In genomic region chr11:130631119-130631518, GRCh38 we compare ENCODE assay signal across 9 cellular contexts.
DNase-seq lines count a peak whose midpoint lies in the region; ATAC-seq and TF ChIP-seq lines count a peak whose summit lies in the region.
"Had no signal": no experiment of that assay in that cellular context is flagged by ENCODE, and none has a peak within 500 bp of the region (broad histone marks: within the 10 kb centered on the region; RNA-seq: fewer than 3 reads in every experiment).

No MANE protein-coding gene starts in this region.

- H3K27ac Mint-ChIP-seq in Calu3 (ENCODE audit: unreplicated experiment) (no peak overlapping the region), H9 (no peak overlapping the region)

- H3K4me1 ChIP-seq in mesendoderm (ENCODE audit: control insufficient read depth, low read depth, low read length) (no peaks in the 10 kb centered on the region), H9 (ENCODE audit: insufficient read depth, low read length) (no peaks in the 10 kb centered on the region; the same call in 1 of the 2 replicates)

- WGBS in mesendoderm (ENCODE audit: extremely low coverage, insufficient coverage, low lambda C conversion rate), result no CpG with 5 or more reads among the region's 3 CpGs
- no CpG with 5 or more reads among the region's 3 CpGs for WGBS in H9 (ENCODE audit: extremely low coverage, insufficient read length, low lambda C conversion rate)

- no peaks in the 10 kb centered on the region for H3K9me3 Mint-ChIP-seq in Calu3 (ENCODE audit: low read depth, unreplicated experiment)
- H3K9me3 Mint-ChIP-seq in H9, result no peaks in the 10 kb centered on the region

- CTCF ChIA-PET in Calu3 (lab: Charles Lee), result no interaction called here

- H3K9me3 ChIP-seq in H9 (ENCODE audit: control insufficient read depth, low read depth, low read length), result no peaks in the 10 kb centered on the region

- TF ChIP-seq CTCF in Calu3 (IDR thresholded peaks at IDR 0.05; ENCODE audit: unreplicated experiment) (no peak), H9 (conservative IDR thresholded peaks at IDR 0.05) (no peak)

- H4K91ac ChIP-seq in H9 (ENCODE audit: insufficient read length, low read depth, low read length), result no peak overlapping the region

- H2BK15ac ChIP-seq in mesendoderm (replicated peaks; ENCODE audit: low read depth) (no peak overlapping the region), H9 (ENCODE audit: low read depth, low read length) (no peak overlapping the region)

- H3K14ac ChIP-seq in H9 (ENCODE audit: insufficient read depth, low read length), result no peak overlapping the region

- H3K27me3 ChIP-seq in mesendoderm (ENCODE audit: insufficient read depth, low read length, poor library complexity), result no peaks in the 10 kb centered on the region
- H3K27me3 ChIP-seq in H9 (ENCODE audit: insufficient read depth, low read length), result no peaks in the 10 kb centered on the region

- H3K27me3 Mint-ChIP-seq in Calu3 (ENCODE audit: unreplicated experiment) (no peaks in the 10 kb centered on the region), H9 (ENCODE audit: low read depth) (no peaks in the 10 kb centered on the region; the same call in 1 of the 2 replicates)

- H2BK5ac ChIP-seq in mesendoderm (ENCODE audit: low read length), result no peak overlapping the region
- no peak overlapping the region for H2BK5ac ChIP-seq in H9 (ENCODE audit: insufficient read length, low read length)

- H3K56ac ChIP-seq in mesendoderm (ENCODE audit: low read length) (no peak overlapping the region), H9 (ENCODE audit: insufficient read length, low read depth, low read length) (no peak overlapping the region)

- no TSS peak for BruUV-seq in Calu3 (replicated peaks; lab: Mats Ljungman, UMichigan)

- H3K79me2 ChIP-seq in mesendoderm (ENCODE audit: control insufficient read depth, insufficient read depth, low read length) (no peaks in the 10 kb centered on the region), H9 (ENCODE audit: insufficient read depth, low read length) (no peaks in the 10 kb centered on the region)

- no peak overlapping the region for H3K18ac ChIP-seq in mesendoderm (ENCODE audit: low read length)
- no peak overlapping the region for H3K18ac ChIP-seq in H9 (ENCODE audit: insufficient read length, low read depth, low read length)

- no peak overlapping the region for H3K4me2 ChIP-seq in mesendoderm (ENCODE audit: low read length)
- no peak overlapping the region for H3K4me2 ChIP-seq in H9 (ENCODE audit: insufficient read depth, insufficient read length, low read length)

- H3K27ac ChIP-seq in mesendoderm (ENCODE audit: low read depth, low read length), result no peak overlapping the region
- no peak overlapping the region for H3K27ac ChIP-seq in H9 (ENCODE audit: insufficient read length, low read depth, low read length)

- intact Hi-C loops in Calu3 (cut with micrococcal nuclease; ENCODE audit: unreplicated experiment), result loop anchor here (10.0 kb wide), 1 partner anchor 184 kb away; no protein-coding TSS in a partner anchor

- H3K9ac ChIP-seq in mesendoderm (ENCODE audit: low read length), result no peak overlapping the region
- no peak overlapping the region for H3K9ac ChIP-seq in H9 (ENCODE audit: extremely low read depth, insufficient read length, low read length)

- H3K4me1 Mint-ChIP-seq in Calu3 (ENCODE audit: low read depth, unreplicated experiment) (peaks cover 13% of the 10 kb centered on the region), H9 (peaks cover 7% of the 10 kb centered on the region in 2 experiments; a peak in 2 of 4 replicates)

- H3K79me1 ChIP-seq in mesendoderm (ENCODE audit: low read length) (no peaks in the 10 kb centered on the region), H9 (ENCODE audit: insufficient read depth, low read depth, low read length, poor library complexity, severe bottlenecking) (no peaks in the 10 kb centered on the region)

- no peak overlapping the region for H3K4me3 ChIP-seq in mesendoderm (ENCODE audit: low read length)

- DNase-seq in Calu3 (peak; percentile 19), HPDE6-E6E7 (ENCODE audit: extremely low spot score) (peak; percentile 83), glomerular visceral epithelial cell (ENCODE audit: extremely low spot score) (peak; percentile 81), NCI-H187 treated with DMSO at 0.1 percent for 48 hours (lab: John Stamatoyannopoulos, UW) (no peak), mesendoderm (no peak), H9 (no peak)
- DNase-seq in activated T-cell treated with anti-CD3 and anti-CD28 coated beads, Interleukin-2, amount 50 U/mL, for 48 hours, result peak; percentile 17 to 26
- DNase-seq: GF-D8 had no signal

- H3K36me3 ChIP-seq in mesendoderm (ENCODE audit: control insufficient read depth, insufficient read depth, low read length), result no peaks in the 10 kb centered on the region

- H3K4me3 Mint-ChIP-seq in Calu3 (ENCODE audit: low read depth, unreplicated experiment), result no peak overlapping the region
- H3K4me3 Mint-ChIP-seq in H9, result no peak overlapping the region

- peaks cover 4% of the 10 kb centered on the region for H3K36me3 Mint-ChIP-seq in Calu3 (ENCODE audit: insufficient read depth, unreplicated experiment)
- no peaks in the 10 kb centered on the region for H3K36me3 Mint-ChIP-seq in H9 (ENCODE audit: insufficient read depth in 1 of 3, low read depth in 3 of 3)

- no peak overlapping the region for H2BK12ac ChIP-seq in H9 (ENCODE audit: insufficient read length, low read depth, low read length)

- H2AFZ ChIP-seq in H9 (ENCODE audit: low read length), result no peak overlapping the region

- H4K5ac ChIP-seq in mesendoderm (ENCODE audit: low read length) (no peak overlapping the region), H9 (ENCODE audit: insufficient read length, low read depth, low read length) (no peak overlapping the region)

- H3K23me2 ChIP-seq in H9 (ENCODE audit: insufficient read length, low read depth, low read length, poor library complexity, severe bottlenecking), result no peaks in the 10 kb centered on the region

- no peak for ATAC-seq in HG03045 (IDR thresholded peaks at IDR 0.05; ENCODE audit: unreplicated experiment)

- no peak overlapping the region for H2AK5ac ChIP-seq in mesendoderm (ENCODE audit: low read length)
- H2AK5ac ChIP-seq in H9 (ENCODE audit: insufficient read length, low read length), result no peak overlapping the region

- H4K20me1 ChIP-seq in H9 (ENCODE audit: control insufficient read depth, insufficient read depth, insufficient read length), result no peaks in the 10 kb centered on the region

- no peak overlapping the region for H2BK120ac ChIP-seq in mesendoderm (ENCODE audit: low read depth, low read length)
- H2BK120ac ChIP-seq in H9 (ENCODE audit: low read depth, low read length, poor library complexity, severe bottlenecking), result no peak overlapping the region

- no peak overlapping the region for H3K23ac ChIP-seq in mesendoderm (ENCODE audit: low read length)
- no peak overlapping the region for H3K23ac ChIP-seq in H9 (ENCODE audit: insufficient read length, low read depth, low read length)

- H4K8ac ChIP-seq in mesendoderm (ENCODE audit: low read depth, low read length) (no peak overlapping the region), H9 (replicated peaks; ENCODE audit: insufficient read length, low read depth, low read length) (no peak overlapping the region)

- H3K4ac ChIP-seq in mesendoderm (ENCODE audit: low read depth, low read length), result no peak overlapping the region
- no peak overlapping the region for H3K4ac ChIP-seq in H9 (ENCODE audit: low read depth, low read length)

- no peak overlapping the region for H2BK20ac ChIP-seq in H9 (ENCODE audit: low read depth, low read length, poor library complexity, severe bottlenecking)

- no peak overlapping the region for H3T11ph ChIP-seq in H9 (ENCODE audit: low read length)

Comparison
In these comparisons a context has a peak if more than half of its experiments do, and no peak if none do; other contexts are left out.
1. DNase-seq: peak in Calu3 (single experiment), HPDE6-E6E7 (single experiment), activated T-cell treated with anti-CD3 and anti-CD28 coated beads, Interleukin-2, amount 50 U/mL, for 48 hours (2 of 2) and glomerular visceral epithelial cell (single experiment); none in NCI-H187 treated with DMSO at 0.1 percent for 48 hours (single experiment), mesendoderm (single experiment) and H9 (single experiment).